8 cellular contexts compared by ENCODE assay signal in the genomic region with DNA sequence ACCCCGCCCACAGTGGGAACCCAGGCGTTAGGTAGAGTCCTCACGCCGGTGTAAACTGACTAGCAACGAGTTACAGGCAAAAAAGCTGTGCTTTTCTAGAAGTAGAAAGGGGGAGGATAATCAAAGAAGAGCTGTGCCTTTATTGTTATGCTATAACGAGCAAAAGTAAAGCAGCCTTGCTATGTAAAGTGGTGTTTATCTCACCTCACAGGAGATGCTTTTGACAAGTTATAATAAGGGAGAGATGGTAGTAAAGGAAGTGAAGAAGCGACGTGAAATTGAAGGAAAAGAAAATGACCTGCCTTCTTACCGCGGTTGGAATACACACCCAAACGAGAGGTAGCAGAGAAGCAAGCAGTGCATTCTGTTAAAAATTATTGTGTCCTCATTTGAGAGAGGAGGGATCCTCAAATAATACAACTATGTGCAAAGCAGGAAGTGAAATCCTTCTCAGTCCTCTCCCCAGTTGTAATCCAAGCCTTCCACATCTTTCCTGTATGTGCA. TPM values are rescaled to one million over a fixed set of nuclear protein-coding genes. Genes with fewer than 3 reads are reported as not detected.
DNase-seq lines count a peak whose midpoint lies in the region; ATAC-seq, FAIRE-seq and TF ChIP-seq lines count a peak whose summit lies in the region.

No MANE protein-coding gene starts in this region.

- ATAC-seq in HG03457 (IDR thresholded peaks at IDR 0.05; ENCODE audit: unreplicated experiment) (no peak), HG02885 (IDR thresholded peaks at IDR 0.05; ENCODE audit: poor library complexity, unreplicated experiment) (no peak)

- H3K27me3 Mint-ChIP-seq in T-helper 1 cell treated with Interleukin-12 subunit alpha and Interleukin-12 subunit beta and Interleukin-4 antibody, amounts not matched to agents 30 μg/mL and 1 μg/mL, for 36 hours (ENCODE audit: low read depth): no peaks in the 10 kb centered on the region

- DNase-seq in ELF-1 (ENCODE audit: low read depth, low spot score): peak; percentile 5
- no peak for DNase-seq in HFF-Myc (ENCODE audit: extremely low read depth, low read depth)
- DNase-seq in fibroblast of the aortic adventitia (ENCODE audit: low read depth): peak; percentile 27
- no peak for DNase-seq in frontal cortex (ENCODE audit: low spot score in 2 of 2)

- peak overlapping the region; percentile 95 for H3K4me3 Mint-ChIP-seq in T-helper 1 cell treated with Interleukin-12 subunit alpha and Interleukin-12 subunit beta and Interleukin-4 antibody, amounts not matched to agents 30 μg/mL and 1 μg/mL, for 36 hours

- H3K4me1 Mint-ChIP-seq in T-helper 1 cell treated with Interleukin-12 subunit alpha and Interleukin-12 subunit beta and Interleukin-4 antibody, amounts not matched to agents 30 μg/mL and 1 μg/mL, for 36 hours (ENCODE audit: low read depth): peaks cover 63% of the 10 kb centered on the region

- H3K4me3 ChIP-seq in HFF-Myc (replicated peaks; ENCODE audit: low read depth, low read length) (peak overlapping the region; percentile 84), fibroblast of the aortic adventitia (ENCODE audit: low read depth, low read length) (peak overlapping the region; percentile 95), skeletal muscle tissue (ENCODE audit: low read length in 3 of 3) (peak overlapping the region; percentile 96 to 99 (median 96))

- peak overlapping the region; percentile 95 to 99 (median 97) for H3K9ac ChIP-seq in skeletal muscle tissue (ENCODE audit: low read depth in 1 of 3, low read length in 3 of 3)

- H3K27ac Mint-ChIP-seq in T-helper 1 cell treated with Interleukin-12 subunit alpha and Interleukin-12 subunit beta and Interleukin-4 antibody, amounts not matched to agents 30 μg/mL and 1 μg/mL, for 36 hours: peak overlapping the region; percentile 96

- H3K9me3 ChIP-seq in skeletal muscle tissue (ENCODE audit: control insufficient read depth in 3 of 3, low read length in 3 of 3): no peaks in the 10 kb centered on the region

- H3K36me3 Mint-ChIP-seq in T-helper 1 cell treated with Interleukin-12 subunit alpha and Interleukin-12 subunit beta and Interleukin-4 antibody, amounts not matched to agents 30 μg/mL and 1 μg/mL, for 36 hours (ENCODE audit: low read depth): peaks cover 57% of the 10 kb centered on the region

- H3K27me3 ChIP-seq in skeletal muscle tissue (ENCODE audit: control insufficient read depth in 3 of 3, insufficient read depth in 3 of 3, low read length in 3 of 3): no peaks in the 10 kb centered on the region

- H3K36me3 ChIP-seq in skeletal muscle tissue (ENCODE audit: control insufficient read depth in 3 of 3, insufficient read depth in 3 of 3, low read length in 3 of 3): peaks cover 0 to 12% (median 7%) of the 10 kb centered on the region in 3 donors

- no peak for TF ChIP-seq CTCF in HFF-Myc (IDR thresholded peaks at IDR 0.05; ENCODE audit: low read depth, low read length, missing control alignments)
- no peak for TF ChIP-seq CTCF in fibroblast of the aortic adventitia (IDR thresholded peaks at IDR 0.05; ENCODE audit: insufficient read depth, low read length)

- peak overlapping the region; percentile 97 for H3K27ac ChIP-seq in skeletal muscle tissue (ENCODE audit: low read depth, low read length)

- FAIRE-seq in frontal cortex (lab: Jason Lieb, UNC): no peak

- H3K9me3 Mint-ChIP-seq in T-helper 1 cell treated with Interleukin-12 subunit alpha and Interleukin-12 subunit beta and Interleukin-4 antibody, amounts not matched to agents 30 μg/mL and 1 μg/mL, for 36 hours: no peaks in the 10 kb centered on the region

- H3K4me1 ChIP-seq in skeletal muscle tissue (ENCODE audit: control insufficient read depth in 3 of 3, insufficient read depth in 3 of 3, low read length in 3 of 3): peaks cover 10 to 24% (median 14%) of the 10 kb centered on the region in 3 donors

RNA-seq across cellular contexts. Expression of a gene that starts 0.9 kb away (rescaled TPM):
- total RNA-seq in fibroblast of the aortic adventitia (ENCODE audit: low replicate concordance): 44.2 and 57.8 TPM in 2 replicates
- total RNA-seq in skeletal muscle tissue: 41.8 TPM
- 66.9 TPM for total RNA-seq in frontal cortex

Comparison
In these comparisons a context has a peak if more than half of its experiments do, and no peak if none do; other contexts are left out.
1. DNase-seq: peak in ELF-1 (single experiment) and fibroblast of the aortic adventitia (single experiment); none in HFF-Myc (single experiment) and frontal cortex (0 of 2).
2. Peak in every context shown above with its lines, with median percentiles within 50 percentile points of each other: H3K4me3 ChIP-seq.